1 cellular context compared by ENCODE assay signal in genomic region chr20:49713779-49714712, GRCh38.
TF ChIP-seq lines count a peak whose summit lies in the region.

Gene B4GALT5 (minus strand): TSS chr20:49713878. CDS start chr20:49713690, 188 bp downstream.

TF ChIP-seq in HepG2, 621 proteins besides CTCF, POLR2A, EP300 and RAD21 (continued from another document):
- TF ChIP-seq, protein P1, sequence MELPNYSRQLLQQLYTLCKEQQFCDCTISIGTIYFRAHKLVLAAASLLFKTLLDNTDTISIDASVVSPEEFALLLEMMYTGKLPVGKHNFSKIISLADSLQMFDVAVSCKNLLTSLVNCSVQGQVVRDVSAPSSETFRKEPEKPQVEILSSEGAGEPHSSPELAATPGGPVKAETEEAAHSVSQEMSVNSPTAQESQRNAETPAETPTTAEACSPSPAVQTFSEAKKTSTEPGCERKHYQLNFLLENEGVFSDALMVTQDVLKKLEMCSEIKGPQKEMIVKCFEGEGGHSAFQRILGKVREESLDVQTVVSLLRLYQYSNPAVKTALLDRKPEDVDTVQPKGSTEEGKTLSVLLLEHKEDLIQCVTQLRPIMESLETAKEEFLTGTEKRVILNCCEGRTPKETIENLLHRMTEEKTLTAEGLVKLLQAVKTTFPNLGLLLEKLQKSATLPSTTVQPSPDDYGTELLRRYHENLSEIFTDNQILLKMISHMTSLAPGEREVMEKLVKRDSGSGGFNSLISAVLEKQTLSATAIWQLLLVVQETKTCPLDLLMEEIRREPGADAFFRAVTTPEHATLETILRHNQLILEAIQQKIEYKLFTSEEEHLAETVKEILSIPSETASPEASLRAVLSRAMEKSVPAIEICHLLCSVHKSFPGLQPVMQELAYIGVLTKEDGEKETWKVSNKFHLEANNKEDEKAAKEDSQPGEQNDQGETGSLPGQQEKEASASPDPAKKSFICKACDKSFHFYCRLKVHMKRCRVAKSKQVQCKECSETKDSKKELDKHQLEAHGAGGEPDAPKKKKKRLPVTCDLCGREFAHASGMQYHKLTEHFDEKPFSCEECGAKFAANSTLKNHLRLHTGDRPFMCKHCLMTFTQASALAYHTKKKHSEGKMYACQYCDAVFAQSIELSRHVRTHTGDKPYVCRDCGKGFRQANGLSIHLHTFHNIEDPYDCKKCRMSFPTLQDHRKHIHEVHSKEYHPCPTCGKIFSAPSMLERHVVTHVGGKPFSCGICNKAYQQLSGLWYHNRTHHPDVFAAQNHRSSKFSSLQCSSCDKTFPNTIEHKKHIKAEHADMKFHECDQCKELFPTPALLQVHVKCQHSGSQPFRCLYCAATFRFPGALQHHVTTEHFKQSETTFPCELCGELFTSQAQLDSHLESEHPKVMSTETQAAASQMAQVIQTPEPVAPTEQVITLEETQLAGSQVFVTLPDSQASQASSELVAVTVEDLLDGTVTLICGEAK (IDR thresholded peaks at IDR 0.05), result no peak
- TF ChIP-seq, protein P1 (CRISPR knock-in tag; IDR thresholded peaks at IDR 0.05), result no peak
- no peak for TF ChIP-seq CEBPB (IDR thresholded peaks at IDR 0.05; ENCODE audit: borderline replicate concordance, low read depth, low read length)
- TF ChIP-seq, protein P2, sequence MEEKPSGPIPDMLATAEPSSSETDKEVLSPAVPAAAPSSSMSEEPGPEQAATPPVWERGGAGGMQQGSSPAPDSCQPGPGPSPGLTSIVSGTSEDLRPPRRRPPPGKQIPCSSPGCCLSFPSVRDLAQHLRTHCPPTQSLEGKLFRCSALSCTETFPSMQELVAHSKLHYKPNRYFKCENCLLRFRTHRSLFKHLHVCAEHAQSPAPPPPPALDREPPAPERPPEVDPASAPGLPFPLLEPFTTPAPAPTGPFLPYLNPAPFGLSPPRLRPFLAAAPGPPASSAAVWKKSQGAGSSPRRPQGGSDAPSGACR (CRISPR knock-in tag; IDR thresholded peaks at IDR 0.05), result peak; percentile 64; the same call in 1 of the 2 replicates
- TF ChIP-seq ZNF512 (CRISPR knock-in tag; IDR thresholded peaks at IDR 0.05), result no peak
- TF ChIP-seq ZNF382 (CRISPR knock-in tag; IDR thresholded peaks at IDR 0.05; ENCODE audit: borderline replicate concordance), result no peak
- TF ChIP-seq, protein P3, sequence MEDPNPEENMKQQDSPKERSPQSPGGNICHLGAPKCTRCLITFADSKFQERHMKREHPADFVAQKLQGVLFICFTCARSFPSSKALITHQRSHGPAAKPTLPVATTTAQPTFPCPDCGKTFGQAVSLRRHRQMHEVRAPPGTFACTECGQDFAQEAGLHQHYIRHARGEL (CRISPR knock-in tag; IDR thresholded peaks at IDR 0.05), result no peak
- TF ChIP-seq ZNF619 (CRISPR knock-in tag; IDR thresholded peaks at IDR 0.05), result no peak; the same call in 1 of the 2 replicates
- TF ChIP-seq POGZ (CRISPR knock-in tag; IDR thresholded peaks at IDR 0.05), result peak; percentile 78
- no peak for TF ChIP-seq TBP (CRISPR knock-in tag; IDR thresholded peaks at IDR 0.05)
- TF ChIP-seq TBL1XR1 (IDR thresholded peaks at IDR 0.05; ENCODE audit: borderline replicate concordance, low read length, partially characterized antibody), result no peak
- no peak for TF ChIP-seq TCF7 (IDR thresholded peaks at IDR 0.05; ENCODE audit: low read depth)
